Comparison of ENCODE assay signal across 18 cellular contexts in the genomic region with DNA sequence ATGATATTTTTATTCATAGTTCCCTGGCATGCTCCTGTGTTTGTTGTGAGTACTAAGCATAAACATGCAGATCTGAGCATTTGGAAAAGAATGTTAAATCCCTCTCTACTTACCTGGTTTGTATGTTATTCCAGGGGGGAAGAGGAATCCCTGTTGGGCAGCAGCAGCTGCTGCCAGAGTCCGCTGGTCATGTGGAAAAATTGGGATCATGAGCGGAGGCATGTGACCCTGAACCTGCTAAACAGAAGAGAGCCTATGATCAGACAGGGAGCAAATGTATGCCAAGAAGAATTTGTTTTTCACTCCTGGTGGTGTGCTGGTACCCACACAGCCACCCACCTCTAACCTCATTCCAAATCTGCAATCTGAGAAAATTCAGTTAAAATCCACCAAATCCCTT.
A peak's percentile ranks its signal among the peaks of the same experiment; 100 is the strongest.
DNase-seq lines count a peak whose midpoint lies in the region; TF ChIP-seq lines count a peak whose summit lies in the region.
"Had no signal": no experiment of that assay in that cellular context is flagged by ENCODE, and none has a peak within 500 bp of the region (broad histone marks: within the 10 kb centered on the region; RNA-seq: fewer than 3 reads in every experiment).

No MANE protein-coding gene starts in this region.

- H3F3A ChIP-seq in SK-N-SH (replicated peaks; ENCODE audit: insufficient read depth), result no peaks in the 10 kb centered on the region

- no peaks in the 10 kb centered on the region for H3K27me3 ChIP-seq in H7 (ENCODE audit: control insufficient read depth, insufficient read depth, low read length)
- no peaks in the 10 kb centered on the region for H3K27me3 ChIP-seq in iPS-18a (ENCODE audit: control insufficient read depth, insufficient read depth, low read length)
- no peaks in the 10 kb centered on the region for H3K27me3 ChIP-seq in CD4-positive, alpha-beta memory T cell (ENCODE audit: insufficient read depth, low read length)
- no peaks in the 10 kb centered on the region for H3K27me3 ChIP-seq in SK-N-SH (ENCODE audit: insufficient read depth)
- H3K27me3 ChIP-seq: MG63 had no signal

- intact Hi-C loops in posterior vena cava (cut with DNase I), result no loop called here
- intact Hi-C loops in CD4-positive, alpha-beta memory T cell (cut with micrococcal nuclease), result no loop called here

- peaks cover 41% of the 10 kb centered on the region for H3K4me1 Mint-ChIP-seq in neural crest cell
- H3K4me1 Mint-ChIP-seq in CD4-positive, alpha-beta memory T cell, result no peaks in the 10 kb centered on the region

- no peaks in the 10 kb centered on the region for H3K79me2 ChIP-seq in SK-N-SH (ENCODE audit: insufficient read depth)

- peaks cover 26% of the 10 kb centered on the region for H3K4me1 ChIP-seq in iPS-18a (ENCODE audit: control insufficient read depth, low read depth, low read length)
- H3K4me1 ChIP-seq in CD4-positive, alpha-beta memory T cell (ENCODE audit: insufficient read depth, low read length), result no peaks in the 10 kb centered on the region
- H3K4me1 ChIP-seq in SK-N-SH (ENCODE audit: control insufficient read depth in 1 of 2, insufficient read depth in 2 of 2, low read depth in 1 of 2, low read length in 1 of 2), result peaks cover 0 to 5% of the 10 kb centered on the region in 2 experiments; a peak in 2 of 4 replicates

- H3K9me3 ChIP-seq in iPS-18a (ENCODE audit: control insufficient read depth, low read depth, low read length) (no peaks in the 10 kb centered on the region), SK-N-SH (no peaks in the 10 kb centered on the region)
- no peaks in the 10 kb centered on the region for H3K9me3 ChIP-seq in CD4-positive, alpha-beta memory T cell (ENCODE audit: control insufficient read depth in 1 of 2, low read length in 2 of 2)
- H3K9me3 ChIP-seq: MG63, thoracic aorta had no signal

- peak overlapping the region; percentile 81 for H3K27ac Mint-ChIP-seq in neural crest cell (ENCODE audit: unreplicated experiment)
- H3K27ac Mint-ChIP-seq in CD4-positive, alpha-beta memory T cell, result no peak overlapping the region
- H3K27ac Mint-ChIP-seq: T-helper 2 cell treated with Interferon-gamma antibody and Interleukin-4, amounts not matched to agents 5 μg/mL and 100 μg/mL, for 36 hours had no signal

- in situ Hi-C loops in SK-MEL-5 (cut with HindIII; ENCODE audit: low pct_unique_long_range_greater_than_20kb, low sequenced_read_pairs), result no loop called here

- H2AFZ ChIP-seq in SK-N-SH (ENCODE audit: low read depth), result no peak overlapping the region

- no peaks in the 10 kb centered on the region for H3K36me3 ChIP-seq in H7 (replicated peaks; ENCODE audit: control insufficient read depth, insufficient read depth, low read length)
- no peaks in the 10 kb centered on the region for H3K36me3 ChIP-seq in iPS-18a (ENCODE audit: control insufficient read depth, low read depth, low read length)
- no peaks in the 10 kb centered on the region for H3K36me3 ChIP-seq in CD4-positive, alpha-beta memory T cell (ENCODE audit: insufficient read depth, low read length)
- H3K36me3 ChIP-seq in SK-N-SH (replicated peaks in 1 of 2; ENCODE audit: control insufficient read depth in 1 of 2, insufficient read depth in 2 of 2, low read length in 1 of 2), result no peaks in the 10 kb centered on the region
- H3K36me3 ChIP-seq: MG63, thoracic aorta had no signal

- TF ChIP-seq RAD21 in SK-N-SH (IDR thresholded peaks at IDR 0.05; ENCODE audit: low read length), result no peak

- CTCF ChIA-PET in CD4-positive, alpha-beta memory T cell (lab: Charles Lee; ENCODE audit: partially characterized antibody), result no interaction called here
- CTCF ChIA-PET in SK-N-SH (lab: Yijun Ruan, JAX), result interaction anchor here (1.5 to 1.7 kb wide), 3 partner anchors 12 to 56 kb away, joined by 3 to 6 read pairs (median 4); no protein-coding TSS in a partner anchor

- DNase-seq in H7, result peak; percentile 6
- peak; percentile 88 for DNase-seq in SK-MEL-5 (ENCODE audit: low read depth, low spot score)
- DNase-seq in neural crest cell (ENCODE audit: low read depth, low spot score), result no peak
- DNase-seq in posterior vena cava (ENCODE audit: low spot score), result no peak
- no peak for DNase-seq in CD4-positive, alpha-beta memory T cell
- no peak for DNase-seq in activated gamma-delta T cell (lab: John Stamatoyannopoulos, UW)
- DNase-seq in SK-N-SH, result no peak
- DNase-seq: activated CD4-positive, CD25-positive, alpha-beta regulatory T cell treated with anti-CD3 and anti-CD28 coated beads, Interleukin-2, amount 50 U/mL, for 72 hours; activated gamma-delta T cell treated with Interleukin-2 at 50 U/mL for 16 hours; aorta; foreskin melanocyte; MG63; NCI-H187 treated with DMSO at 0.1 percent for 48 hours; NCI-H510A; SIG-M5 had no signal

- H3K4me3 ChIP-seq in H7 (ENCODE audit: insufficient read depth, low read depth, low read length), result no peak overlapping the region
- peak overlapping the region; percentile 19 for H3K4me3 ChIP-seq in iPS-18a (ENCODE audit: low read length)
- H3K4me3 ChIP-seq in CD4-positive, alpha-beta memory T cell (ENCODE audit: low read length in 2 of 2), result no peak overlapping the region
- no peak overlapping the region for H3K4me3 ChIP-seq in SK-N-SH (ENCODE audit: low read depth in 2 of 2, low read length in 1 of 2)
- H3K4me3 ChIP-seq: MG63, thoracic aorta had no signal

- 76% methylated on average over 2 of the region's 2 CpGs for WGBS in SK-N-SH (ENCODE audit: low lambda C conversion rate)

- H3K27ac ChIP-seq in iPS-18a (ENCODE audit: low read length) (no peak overlapping the region), SK-N-SH (ENCODE audit: low read depth in 2 of 2, low read length in 1 of 2) (no peak overlapping the region)
- H3K27ac ChIP-seq in CD4-positive, alpha-beta memory T cell (ENCODE audit: low read depth, low read length), result no peak overlapping the region
- H3K27ac ChIP-seq: thoracic aorta had no signal

- H3K9me2 ChIP-seq in SK-N-SH, result no peaks in the 10 kb centered on the region

- H3K27me3 Mint-ChIP-seq in neural crest cell (ENCODE audit: low read depth), result no peaks in the 10 kb centered on the region
- H3K27me3 Mint-ChIP-seq in CD4-positive, alpha-beta memory T cell, result no peaks in the 10 kb centered on the region

- peaks cover 4% of the 10 kb centered on the region for H3K9me3 Mint-ChIP-seq in neural crest cell
- peaks cover 0 to 4% (median 2%) of the 10 kb centered on the region in 8 donors for H3K9me3 Mint-ChIP-seq in CD4-positive, alpha-beta memory T cell
- H3K9me3 Mint-ChIP-seq: T-helper 2 cell treated with Interferon-gamma antibody and Interleukin-4, amounts not matched to agents 5 μg/mL and 100 μg/mL, for 36 hours had no signal

- peaks cover 4% of the 10 kb centered on the region for H3K36me3 Mint-ChIP-seq in neural crest cell (ENCODE audit: low read depth)
- H3K36me3 Mint-ChIP-seq in CD4-positive, alpha-beta memory T cell, result no peaks in the 10 kb centered on the region

- H3K4me2 ChIP-seq in SK-N-SH, result no peak overlapping the region

- POLR2A ChIA-PET in CD4-positive, alpha-beta memory T cell (lab: Charles Lee; ENCODE audit: partially characterized antibody), result no interaction called here
- POLR2A ChIA-PET in SK-N-SH (lab: Yijun Ruan, JAX), result no interaction called here

- no peak for TF ChIP-seq CTCF in neural crest cell (conservative IDR thresholded peaks at IDR 0.05)
- no peak for TF ChIP-seq CTCF in SK-N-SH (IDR thresholded peaks at IDR 0.05)

- no peaks in the 10 kb centered on the region for H4K20me1 ChIP-seq in SK-N-SH (ENCODE audit: insufficient read depth)

- no peak overlapping the region for H3K4me3 Mint-ChIP-seq in neural crest cell
- H3K4me3 Mint-ChIP-seq in CD4-positive, alpha-beta memory T cell, result no peak overlapping the region
- H3K4me3 Mint-ChIP-seq: T-helper 2 cell treated with Interferon-gamma antibody and Interleukin-4, amounts not matched to agents 5 μg/mL and 100 μg/mL, for 36 hours had no signal

- TF ChIP-seq EP300 in SK-N-SH (IDR thresholded peaks at IDR 0.05; ENCODE audit: borderline replicate concordance in 1 of 2, low read depth in 1 of 2, low read length in 1 of 2), result no peak

- no peak overlapping the region for H3K9ac ChIP-seq in iPS-18a (ENCODE audit: low read length)
- no peak overlapping the region for H3K9ac ChIP-seq in SK-N-SH

TF ChIP-seq in SK-N-SH, 30 proteins besides CTCF, POLR2A, EP300 and RAD21:
- TF ChIP-seq NRF1 (IDR thresholded peaks at IDR 0.05; ENCODE audit: low read depth, low read length) (no peak), CHD2 (IDR thresholded peaks at IDR 0.05; ENCODE audit: low read length, partially characterized antibody) (no peak), SMC3 (IDR thresholded peaks at IDR 0.05; ENCODE audit: low read depth, low read length) (no peak)
TF ChIP-seq in SK-N-SH: peak in this region for 0.

Comparison
In these comparisons a context has a peak if more than half of its experiments do, and no peak if none do; other contexts are left out.
1. DNase-seq: peak in H7 (single experiment) and SK-MEL-5 (single experiment); none in neural crest cell (single experiment), posterior vena cava (single experiment), CD4-positive, alpha-beta memory T cell (0 of 5), activated gamma-delta T cell (single experiment) and SK-N-SH (single experiment).